11 cellular contexts compared by ENCODE assay signal in the genomic region with DNA sequence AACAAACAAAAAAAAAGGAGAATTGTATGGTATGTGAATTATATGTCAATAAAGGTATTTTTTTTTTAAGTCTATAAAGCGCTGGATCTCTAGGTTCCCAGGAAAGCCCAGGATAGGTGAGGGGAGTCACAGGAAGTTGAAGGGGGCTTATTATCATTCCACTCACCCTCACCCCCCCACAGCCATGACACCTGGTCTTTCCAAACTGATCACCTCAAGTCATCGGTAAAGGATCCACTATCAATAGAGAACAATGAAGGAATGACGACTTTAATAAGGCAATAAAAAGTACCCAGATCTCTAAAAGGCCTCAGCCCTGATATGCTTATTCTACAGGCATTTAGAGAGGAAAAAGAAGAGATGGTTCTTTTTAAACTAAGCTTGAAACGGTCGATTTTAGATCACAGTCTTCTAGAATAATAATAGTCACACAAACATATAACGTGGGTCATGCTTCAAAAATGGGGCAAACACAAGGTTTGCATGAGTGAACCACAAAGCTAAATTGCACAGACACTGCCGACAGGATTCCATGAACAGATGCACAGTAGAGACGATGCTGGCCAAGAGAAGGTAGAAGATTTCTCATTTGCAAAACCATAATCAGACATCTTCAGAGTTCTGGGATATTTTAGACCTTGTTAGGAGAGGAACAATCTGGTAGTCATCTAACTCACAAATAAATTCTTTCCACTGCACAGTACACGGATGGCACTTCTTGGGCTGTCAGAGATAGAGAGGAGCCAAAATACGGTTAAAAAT. TPM values are rescaled to one million over a fixed set of nuclear protein-coding genes. Genes with fewer than 3 reads are reported as not detected.
A peak's percentile ranks its signal among the peaks of the same experiment; 100 is the strongest.
DNase-seq lines count a peak whose midpoint lies in the region; ATAC-seq and TF ChIP-seq lines count a peak whose summit lies in the region.
"Had no signal": no experiment of that assay in that cellular context is flagged by ENCODE, and none has a peak within 500 bp of the region (broad histone marks: within the 10 kb centered on the region; RNA-seq: fewer than 3 reads in every experiment).

No MANE protein-coding gene starts in this region.

- no peak for TF ChIP-seq CTCF in CD8-positive, alpha-beta T cell (IDR thresholded peaks at IDR 0.05)
- no peak for TF ChIP-seq CTCF in sigmoid colon (IDR thresholded peaks at IDR 0.05)

- intact Hi-C loops in CD8-positive, alpha-beta T cell (cut with DNase I, micrococcal nuclease), result no loop called here
- intact Hi-C loops in sigmoid colon (cut with DNase I), result loop anchor here (2.0 kb wide), 2 partner anchors 17 to 19 kb away; no protein-coding TSS in a partner anchor

- H3K36me3 ChIP-seq in CD8-positive, alpha-beta T cell (ENCODE audit: insufficient read depth, low read length), result peaks cover 19% of the 10 kb centered on the region
- peaks cover 0 to 5% (median 0%) of the 10 kb centered on the region in 4 donors for H3K36me3 ChIP-seq in sigmoid colon

- no peak overlapping the region for H3K4me3 Mint-ChIP-seq in CD8-positive, alpha-beta T cell

- TF ChIP-seq POLR2A in sigmoid colon (IDR thresholded peaks at IDR 0.05), result no peak

- CTCF ChIA-PET in CD8-positive, alpha-beta T cell (lab: Charles Lee), result no interaction called here

- DNase-seq in CD8-positive, alpha-beta T cell, result no peak
- DNase-seq in inferior parietal cortex (ENCODE audit: extremely low spot score) (peak; percentile 74), sigmoid colon (no peak), NOMO-1 treated with DMSO at 0.1 percent for 48 hours (lab: John Stamatoyannopoulos, UW; ENCODE audit: unreplicated experiment) (no peak), ACHN (no peak)
- no peak for DNase-seq in activated naive CD4-positive, alpha-beta T cell treated with anti-CD3 and anti-CD28 coated beads, Interleukin-2, amount 50 U/mL, for 72 hours (ENCODE audit: low spot score in 2 of 2)
- DNase-seq: Calu3, NCI-H748 treated with DMSO at 0.1 percent for 48 hours, WERI-Rb-1 had no signal

- peaks cover 68% of the 10 kb centered on the region for H3K4me1 Mint-ChIP-seq in CD8-positive, alpha-beta T cell (ENCODE audit: low read depth)

- H3K27me3 ChIP-seq in CD8-positive, alpha-beta T cell (ENCODE audit: insufficient read depth, low read length), result no peaks in the 10 kb centered on the region
- no peaks in the 10 kb centered on the region for H3K27me3 ChIP-seq in sigmoid colon

- peak in 1 of 4 donors; percentile 71 for TF ChIP-seq EP300 in sigmoid colon (IDR thresholded peaks at IDR 0.05)

- H3K36me3 Mint-ChIP-seq in CD8-positive, alpha-beta T cell, result peaks cover 69% of the 10 kb centered on the region
- H3K36me3 Mint-ChIP-seq in activated naive CD4-positive, alpha-beta T cell treated with anti-CD3 and anti-CD28 coated beads, Interleukin-2, amount 50 U/mL, for 72 hours, result peaks cover 11 to 22% of the 10 kb centered on the region in 2 donors

- H3K9me3 Mint-ChIP-seq in CD8-positive, alpha-beta T cell, result no peaks in the 10 kb centered on the region
- no peaks in the 10 kb centered on the region for H3K9me3 Mint-ChIP-seq in activated naive CD4-positive, alpha-beta T cell treated with anti-CD3 and anti-CD28 coated beads, Interleukin-2, amount 50 U/mL, for 72 hours

- H3K27me3 Mint-ChIP-seq in CD8-positive, alpha-beta T cell (ENCODE audit: low read depth), result no peaks in the 10 kb centered on the region

- H3K9me3 ChIP-seq in CD8-positive, alpha-beta T cell (ENCODE audit: low read length), result no peaks in the 10 kb centered on the region
- H3K9me3 ChIP-seq in sigmoid colon, result no peaks in the 10 kb centered on the region

- H3K4me1 ChIP-seq in CD8-positive, alpha-beta T cell (ENCODE audit: insufficient read depth, low read length), result peaks cover 31% of the 10 kb centered on the region
- peaks cover 0 to 99% (median 90%) of the 10 kb centered on the region in 4 donors for H3K4me1 ChIP-seq in sigmoid colon

- no peak for ATAC-seq in CD8-positive, alpha-beta T cell
- ATAC-seq in HG03521 (IDR thresholded peaks at IDR 0.05; ENCODE audit: unreplicated experiment), result no peak
- ATAC-seq in activated naive CD4-positive, alpha-beta T cell treated with anti-CD3 and anti-CD28 coated beads, Interleukin-2, amount 50 U/mL, for 72 hours, result no peak

- POLR2A ChIA-PET in CD8-positive, alpha-beta T cell (lab: Charles Lee), result no interaction called here

- no peak overlapping the region for H3K4me3 ChIP-seq in CD8-positive, alpha-beta T cell (ENCODE audit: low read depth, low read length)
- peak overlapping the region in 2 of 4 donors; percentile 6 to 16 for H3K4me3 ChIP-seq in sigmoid colon

- 74 to 77% methylated on average over 10 of the region's 10 CpGs for WGBS in sigmoid colon, 2 donors

- no peak overlapping the region for H3K27ac ChIP-seq in CD8-positive, alpha-beta T cell (ENCODE audit: low read depth, low read length)
- H3K27ac ChIP-seq in angular gyrus (ENCODE audit: low read depth, low read length) (peak overlapping the region; percentile 98), sigmoid colon (peak overlapping the region; percentile 91 to 97 (median 93))
- H3K27ac ChIP-seq: WERI-Rb-1 had no signal

- in situ Hi-C loops in ACHN (cut with HindIII; ENCODE audit: low pct_ligation_motif_present, low pct_unique_long_range_greater_than_20kb, low sequenced_read_pairs), result no loop called here

- peak overlapping the region; percentile 61 for H3K27ac Mint-ChIP-seq in CD8-positive, alpha-beta T cell
- H3K27ac Mint-ChIP-seq in activated naive CD4-positive, alpha-beta T cell treated with anti-CD3 and anti-CD28 coated beads, Interleukin-2, amount 50 U/mL, for 72 hours, result peak overlapping the region in 1 of 2 donors; percentile 65

RNA-seq across cellular contexts. Expression of a gene that starts 21.1 kb away (rescaled TPM):
- 10 to 100 TPM; 23.2 to 27.0 TPM for total RNA-seq in CD8-positive, alpha-beta T cell
- 10 to 100 TPM; 24.8 to 46.0 (median 29.3) TPM for total RNA-seq in sigmoid colon
- polyA plus RNA-seq in sigmoid colon, result 10 to 100 TPM in 2 of 3 donors, 1 to 10 TPM in 1; 7.8 to 23.2 (median 11.3) TPM
- 10 to 100 TPM; 35.7 to 46.4 TPM for total RNA-seq in activated naive CD4-positive, alpha-beta T cell treated with anti-CD3 and anti-CD28 coated beads, Interleukin-2, amount 50 U/mL, for 72 hours
